In genomic region chr11:1880746-1881441, GRCh38 we compare ENCODE assay signal across 13 cellular contexts. TPM values are rescaled to one million over a fixed set of nuclear protein-coding genes. Genes with fewer than 3 reads are reported as not detected.
DNase-seq lines count a peak whose midpoint lies in the region; ATAC-seq and TF ChIP-seq lines count a peak whose summit lies in the region.
"Had no signal": no experiment of that assay in that cellular context is flagged by ENCODE, and none has a peak within 500 bp of the region (broad histone marks: within the 10 kb centered on the region; RNA-seq: fewer than 3 reads in every experiment).

No MANE protein-coding gene starts in this region.

- no peaks in the 10 kb centered on the region for H3K27me3 Mint-ChIP-seq in activated CD4-positive, alpha-beta memory T cell treated with anti-CD3 and anti-CD28 coated beads, Interleukin-2, amount 10 ng/mL, durations not matched to agents 7 days and 5 days
- H3K27me3 Mint-ChIP-seq in activated CD4-positive, alpha-beta memory T cell treated with anti-CD3 and anti-CD28 coated beads for 36 hours, result no peaks in the 10 kb centered on the region
- H3K27me3 Mint-ChIP-seq in activated naive CD8-positive, alpha-beta T cell treated with anti-CD3 and anti-CD28 coated beads, Interleukin-2, amount 50 U/mL, for 24 hours, result no peaks in the 10 kb centered on the region

- H3K4me1 ChIP-seq in mucosa of rectum (ENCODE audit: control insufficient read depth in 2 of 2, insufficient read depth in 2 of 2, low read length in 2 of 2), result peaks cover 6 to 10% of the 10 kb centered on the region in 2 donors
- peaks cover 30% of the 10 kb centered on the region for H3K4me1 ChIP-seq in testis

- DNase-seq in activated CD4-positive, alpha-beta memory T cell treated with anti-CD3 and anti-CD28 coated beads, Interleukin-2, amount 10 ng/mL, durations not matched to agents 7 days and 5 days, result no peak
- DNase-seq in activated CD4-positive, alpha-beta memory T cell treated with anti-CD3 and anti-CD28 coated beads for 36 hours, result no peak
- DNase-seq in activated naive CD8-positive, alpha-beta T cell treated with anti-CD3 and anti-CD28 coated beads, Interleukin-2, amount 50 U/mL, for 24 hours, result peak; percentile 3
- DNase-seq in testis, result no peak
- DNase-seq: cerebellar nuclear complex, NCI-H2171 had no signal

- H3K36me3 Mint-ChIP-seq in activated CD4-positive, alpha-beta memory T cell treated with anti-CD3 and anti-CD28 coated beads, Interleukin-2, amount 10 ng/mL, durations not matched to agents 7 days and 5 days (ENCODE audit: low read depth), result no peaks in the 10 kb centered on the region
- H3K36me3 Mint-ChIP-seq in activated CD4-positive, alpha-beta memory T cell treated with anti-CD3 and anti-CD28 coated beads for 36 hours, result no peaks in the 10 kb centered on the region
- H3K36me3 Mint-ChIP-seq in activated naive CD8-positive, alpha-beta T cell treated with anti-CD3 and anti-CD28 coated beads, Interleukin-2, amount 50 U/mL, for 24 hours (ENCODE audit: low read depth), result no peaks in the 10 kb centered on the region

- peak overlapping the region in 1 of 2 donors; percentile 17 for H3K9ac ChIP-seq in mucosa of rectum (ENCODE audit: low read depth in 1 of 2, low read length in 2 of 2)

- POLR2A ChIA-PET in activated CD4-positive, alpha-beta memory T cell treated with anti-CD3 and anti-CD28 coated beads, Interleukin-2, amount 10 ng/mL, durations not matched to agents 7 days and 5 days (lab: Charles Lee), result interaction anchor here (0.8 kb wide), 1 partner anchor 45 kb away, joined by 3 read pairs; no protein-coding TSS in a partner anchor
- POLR2A ChIA-PET in activated CD4-positive, alpha-beta memory T cell treated with anti-CD3 and anti-CD28 coated beads for 36 hours (lab: Charles Lee), result no interaction called here

- H3K27me3 ChIP-seq in mucosa of rectum (ENCODE audit: control insufficient read depth in 2 of 2, insufficient read depth in 2 of 2, low read length in 2 of 2) (no peaks in the 10 kb centered on the region), testis (no peaks in the 10 kb centered on the region)

- H3K9me3 ChIP-seq in mucosa of rectum (ENCODE audit: control insufficient read depth in 2 of 2, low read length in 2 of 2) (no peaks in the 10 kb centered on the region), testis (no peaks in the 10 kb centered on the region)

- H3K4me3 ChIP-seq in mucosa of rectum (ENCODE audit: low read length in 2 of 2) (no peak overlapping the region), testis (no peak overlapping the region)
- H3K4me3 ChIP-seq: SK-N-MC had no signal

- peaks cover 6 to 23% of the 10 kb centered on the region in 2 donors for H3K36me3 ChIP-seq in mucosa of rectum (ENCODE audit: control insufficient read depth in 2 of 2, insufficient read depth in 2 of 2, low read length in 2 of 2)
- H3K36me3 ChIP-seq in testis (ENCODE audit: low read depth, missing control alignments), result no peaks in the 10 kb centered on the region

- ATAC-seq in activated naive CD8-positive, alpha-beta T cell treated with anti-CD3 and anti-CD28 coated beads, Interleukin-2, amount 50 U/mL, for 24 hours, result no peak
- ATAC-seq in HG02588 (IDR thresholded peaks at IDR 0.05; ENCODE audit: unreplicated experiment) (no peak), GM21423 (IDR thresholded peaks at IDR 0.05; ENCODE audit: unreplicated experiment) (no peak), HG03342 (IDR thresholded peaks at IDR 0.05; ENCODE audit: unreplicated experiment) (no peak)

- H3K4me3 Mint-ChIP-seq in activated CD4-positive, alpha-beta memory T cell treated with anti-CD3 and anti-CD28 coated beads, Interleukin-2, amount 10 ng/mL, durations not matched to agents 7 days and 5 days, result no peak overlapping the region
- H3K4me3 Mint-ChIP-seq in activated CD4-positive, alpha-beta memory T cell treated with anti-CD3 and anti-CD28 coated beads for 36 hours, result no peak overlapping the region
- H3K4me3 Mint-ChIP-seq in activated naive CD8-positive, alpha-beta T cell treated with anti-CD3 and anti-CD28 coated beads, Interleukin-2, amount 50 U/mL, for 24 hours, result no peak overlapping the region
- H3K4me3 Mint-ChIP-seq: neural crest cell had no signal

- CTCF ChIA-PET in activated CD4-positive, alpha-beta memory T cell treated with anti-CD3 and anti-CD28 coated beads, Interleukin-2, amount 10 ng/mL, durations not matched to agents 7 days and 5 days (lab: Charles Lee), result interaction anchor here (1.1 to 3.7 kb wide), 7 partner anchors 10 to 187 kb away, joined by 3 to 39 read pairs (median 9); partner anchors contain the start of genes LSP1 and PRR33
- CTCF ChIA-PET in activated CD4-positive, alpha-beta memory T cell treated with anti-CD3 and anti-CD28 coated beads for 36 hours (lab: Charles Lee), result interaction anchor here (0.5 to 3.4 kb wide), 3 partner anchors 31 to 272 kb away, joined by 3 to 78 read pairs (median 19); no protein-coding TSS in a partner anchor

- intact Hi-C loops in activated CD4-positive, alpha-beta memory T cell treated with anti-CD3 and anti-CD28 coated beads for 36 hours (cut with micrococcal nuclease), result loop anchor here (5.0 kb wide), 1 partner anchor 36 kb away; the partner anchor contains the start of gene TNNT3
- intact Hi-C loops in testis (cut with DNase I; ENCODE audit: low total_unique reads), result no loop called here

- no peaks in the 10 kb centered on the region for H3K9me3 Mint-ChIP-seq in activated CD4-positive, alpha-beta memory T cell treated with anti-CD3 and anti-CD28 coated beads, Interleukin-2, amount 10 ng/mL, durations not matched to agents 7 days and 5 days
- no peaks in the 10 kb centered on the region for H3K9me3 Mint-ChIP-seq in activated CD4-positive, alpha-beta memory T cell treated with anti-CD3 and anti-CD28 coated beads for 36 hours
- no peaks in the 10 kb centered on the region for H3K9me3 Mint-ChIP-seq in activated naive CD8-positive, alpha-beta T cell treated with anti-CD3 and anti-CD28 coated beads, Interleukin-2, amount 50 U/mL, for 24 hours
- H3K9me3 Mint-ChIP-seq: neural crest cell had no signal

- H3K27ac ChIP-seq in mucosa of rectum (ENCODE audit: low read depth in 2 of 2, low read length in 2 of 2), result peak overlapping the region; percentile 51 to 67
- peak overlapping the region; percentile 14 to 85 for H3K27ac ChIP-seq in testis
- H3K27ac ChIP-seq: SK-N-MC had no signal

- peak overlapping the region; percentile 40 for H3K27ac Mint-ChIP-seq in activated CD4-positive, alpha-beta memory T cell treated with anti-CD3 and anti-CD28 coated beads, Interleukin-2, amount 10 ng/mL, durations not matched to agents 7 days and 5 days
- H3K27ac Mint-ChIP-seq in activated CD4-positive, alpha-beta memory T cell treated with anti-CD3 and anti-CD28 coated beads for 36 hours, result no peak overlapping the region
- H3K27ac Mint-ChIP-seq in activated naive CD8-positive, alpha-beta T cell treated with anti-CD3 and anti-CD28 coated beads, Interleukin-2, amount 50 U/mL, for 24 hours, result peak overlapping the region; percentile 64

- no peak for TF ChIP-seq POLR2A in testis (IDR thresholded peaks at IDR 0.05)

- peaks cover 6% of the 10 kb centered on the region for H3K4me1 Mint-ChIP-seq in activated CD4-positive, alpha-beta memory T cell treated with anti-CD3 and anti-CD28 coated beads, Interleukin-2, amount 10 ng/mL, durations not matched to agents 7 days and 5 days
- H3K4me1 Mint-ChIP-seq in activated CD4-positive, alpha-beta memory T cell treated with anti-CD3 and anti-CD28 coated beads for 36 hours (ENCODE audit: low read depth), result peaks cover 2% of the 10 kb centered on the region
- H3K4me1 Mint-ChIP-seq in activated naive CD8-positive, alpha-beta T cell treated with anti-CD3 and anti-CD28 coated beads, Interleukin-2, amount 50 U/mL, for 24 hours, result peaks cover 12% of the 10 kb centered on the region
- H3K4me1 Mint-ChIP-seq: neural crest cell had no signal

- 40 to 84% methylated on average over 1 to 9 of the region's 9 CpGs for WGBS in testis, 2 donors

- TF ChIP-seq CTCF in testis (IDR thresholded peaks at IDR 0.05), result no peak

RNA-seq across cellular contexts. Expression of gene PRR33, which starts 10.8 kb away (rescaled TPM):
- under 1 TPM; 0.08 TPM for total RNA-seq in activated CD4-positive, alpha-beta memory T cell treated with anti-CD3 and anti-CD28 coated beads, Interleukin-2, amount 10 ng/mL, durations not matched to agents 7 days and 5 days
- under 1 TPM in 1 of 2 experiments, not detected in 1; 0.07 TPM for total RNA-seq in activated CD4-positive, alpha-beta memory T cell treated with anti-CD3 and anti-CD28 coated beads for 36 hours
- under 1 TPM in 1 of 2 donors, not detected in 1; 0.06 TPM for total RNA-seq in testis
- not detected for polyA plus RNA-seq in testis (ENCODE audit: insufficient read depth, low read depth, low replicate concordance)
- total RNA-seq: neural crest cell had no signal
- polyA plus RNA-seq: AG04450 had no signal

RNA-seq across cellular contexts. Expression of gene LSP1, which starts 28.0 kb away (rescaled TPM):
- 100 to 1,000 TPM; 590 TPM for total RNA-seq in activated CD4-positive, alpha-beta memory T cell treated with anti-CD3 and anti-CD28 coated beads, Interleukin-2, amount 10 ng/mL, durations not matched to agents 7 days and 5 days
- 100 to 1,000 TPM; 179 to 181 TPM for total RNA-seq in activated CD4-positive, alpha-beta memory T cell treated with anti-CD3 and anti-CD28 coated beads for 36 hours
- total RNA-seq in testis, result 10 to 100 TPM; 13.0 to 19.9 TPM
- polyA plus RNA-seq in testis (ENCODE audit: insufficient read depth, low read depth, low replicate concordance), result 50.1 TPM
- total RNA-seq: neural crest cell had no signal
- polyA plus RNA-seq: AG04450 had no signal

RNA-seq across cellular contexts. Expression of gene TNNT3, which starts 38.6 kb away (rescaled TPM):
- total RNA-seq in activated CD4-positive, alpha-beta memory T cell treated with anti-CD3 and anti-CD28 coated beads, Interleukin-2, amount 10 ng/mL, durations not matched to agents 7 days and 5 days, result 1 to 10 TPM; 6.6 to 9.7 TPM
- total RNA-seq in activated CD4-positive, alpha-beta memory T cell treated with anti-CD3 and anti-CD28 coated beads for 36 hours, result 1 to 10 TPM; 6.0 to 6.8 TPM
- total RNA-seq in testis, result 10 to 100 TPM in 1 of 2 donors, 1 to 10 TPM in 1; 8.1 to 13.1 TPM
- polyA plus RNA-seq in testis (ENCODE audit: insufficient read depth, low read depth, low replicate concordance), result 16.1 TPM
- total RNA-seq: neural crest cell had no signal
- polyA plus RNA-seq: AG04450 had no signal

RNA-seq across cellular contexts. Expression of gene TNNI2, which starts 42.1 kb away (rescaled TPM):
- under 1 TPM; 0.38 to 0.60 TPM for total RNA-seq in activated CD4-positive, alpha-beta memory T cell treated with anti-CD3 and anti-CD28 coated beads, Interleukin-2, amount 10 ng/mL, durations not matched to agents 7 days and 5 days
- total RNA-seq in activated CD4-positive, alpha-beta memory T cell treated with anti-CD3 and anti-CD28 coated beads for 36 hours, result not detected
- not detected for total RNA-seq in testis
- polyA plus RNA-seq in testis (ENCODE audit: insufficient read depth, low read depth, low replicate concordance), result 8.6 TPM
- total RNA-seq: neural crest cell had no signal
- polyA plus RNA-seq: AG04450 had no signal

RNA-seq across cellular contexts. Expression of gene SYT8, which starts 46.1 kb away (rescaled TPM):
- not detected for total RNA-seq in activated CD4-positive, alpha-beta memory T cell treated with anti-CD3 and anti-CD28 coated beads, Interleukin-2, amount 10 ng/mL, durations not matched to agents 7 days and 5 days
- not detected for total RNA-seq in activated CD4-positive, alpha-beta memory T cell treated with anti-CD3 and anti-CD28 coated beads for 36 hours
- 1 to 10 TPM; 1.7 to 2.7 TPM for total RNA-seq in testis
- 0.98 TPM for polyA plus RNA-seq in testis (ENCODE audit: insufficient read depth, low read depth, low replicate concordance)
- total RNA-seq: neural crest cell had no signal
- polyA plus RNA-seq: AG04450 had no signal

Comparison
In these comparisons a context has a peak if more than half of its experiments do, and no peak if none do; other contexts are left out.
1. RNA of gene LSP1, which starts 28.0 kb away (total RNA-seq): 590 TPM in activated CD4-positive, alpha-beta memory T cell treated with anti-CD3 and anti-CD28 coated beads, Interleukin-2, amount 10 ng/mL, durations not matched to agents 7 days and 5 days and 179 to 181 TPM in activated CD4-positive, alpha-beta memory T cell treated with anti-CD3 and anti-CD28 coated beads for 36 hours; 13.0 to 19.9 TPM in testis; every median in the first group is over 4 times any median in the second.